In genomic region chr5:150589791-150590601, GRCh38 we compare ENCODE assay signal across 9 cellular contexts. TPM values are rescaled to one million over a fixed set of nuclear protein-coding genes. Genes with fewer than 3 reads are reported as not detected.
DNase-seq lines count a peak whose midpoint lies in the region; ATAC-seq and TF ChIP-seq lines count a peak whose summit lies in the region.
"Had no signal": no experiment of that assay in that cellular context is flagged by ENCODE, and none has a peak within 500 bp of the region (broad histone marks: within the 10 kb centered on the region; RNA-seq: fewer than 3 reads in every experiment).

No MANE protein-coding gene starts in this region.

- ATAC-seq in GM21360 (IDR thresholded peaks at IDR 0.05; ENCODE audit: unreplicated experiment) (peak; percentile 66), left cardiac atrium (peak; percentile 75 to 76)

- H3K36me3 ChIP-seq in spleen: no peaks in the 10 kb centered on the region

- no peaks in the 10 kb centered on the region for H3K9me3 Mint-ChIP-seq in activated CD4-positive, alpha-beta T cell treated with anti-CD3 and anti-CD28 coated beads, Interleukin-2, amount 10 ng/mL, durations not matched to agents 7 days and 5 days
- H3K9me3 Mint-ChIP-seq: stimulated activated naive CD8-positive, alpha-beta T cell treated with anti-CD3 and anti-CD28 coated beads, Interleukin-15, Interleukin-2, amounts not matched to agents 100 ng/mL and 50 ng/mL, for 24 hours had no signal

- no peak overlapping the region for H3K4me3 Mint-ChIP-seq in activated CD4-positive, alpha-beta T cell treated with anti-CD3 and anti-CD28 coated beads, Interleukin-2, amount 10 ng/mL, durations not matched to agents 7 days and 5 days
- H3K4me3 Mint-ChIP-seq: stimulated activated naive CD8-positive, alpha-beta T cell treated with anti-CD3 and anti-CD28 coated beads, Interleukin-15, Interleukin-2, amounts not matched to agents 100 ng/mL and 50 ng/mL, for 24 hours had no signal

- H3K36me3 Mint-ChIP-seq in activated CD4-positive, alpha-beta T cell treated with anti-CD3 and anti-CD28 coated beads, Interleukin-2, amount 10 ng/mL, durations not matched to agents 7 days and 5 days (ENCODE audit: low read depth): no peaks in the 10 kb centered on the region

- DNase-seq in RPMI8226 (peak; percentile 41), left cardiac atrium (peak; percentile 84), spleen (peak; percentile 69), CD1c-positive myeloid dendritic cell (ENCODE audit: extremely low spot score) (no peak), NCI-H1105 (lab: John Stamatoyannopoulos, UW) (no peak)
- DNase-seq in activated naive CD4-positive, alpha-beta T cell (lab: John Stamatoyannopoulos, UW): no peak
- no peak for DNase-seq in activated CD4-positive, alpha-beta T cell treated with anti-CD3 and anti-CD28 coated beads, Interleukin-2, amount 10 ng/mL, durations not matched to agents 7 days and 5 days

- peak in 8 of 11 experiments; percentile 6 to 56 (median 36) for TF ChIP-seq CTCF in spleen (IDR thresholded peaks at IDR 0.05 in 8 of 11, conservative IDR thresholded peaks at IDR 0.05 in 3 of 11)

- H3K4me1 Mint-ChIP-seq in activated CD4-positive, alpha-beta T cell treated with anti-CD3 and anti-CD28 coated beads, Interleukin-2, amount 10 ng/mL, durations not matched to agents 7 days and 5 days: no peaks in the 10 kb centered on the region

- no peaks in the 10 kb centered on the region for H3K27me3 ChIP-seq in spleen (replicated peaks in 1 of 7)

- CTCF ChIA-PET in activated CD4-positive, alpha-beta T cell treated with anti-CD3 and anti-CD28 coated beads, Interleukin-2, amount 10 ng/mL, durations not matched to agents 7 days and 5 days (lab: Charles Lee): no interaction called here

- no peak overlapping the region for H3K27ac Mint-ChIP-seq in activated CD4-positive, alpha-beta T cell treated with anti-CD3 and anti-CD28 coated beads, Interleukin-2, amount 10 ng/mL, durations not matched to agents 7 days and 5 days
- H3K27ac Mint-ChIP-seq: stimulated activated naive CD8-positive, alpha-beta T cell treated with anti-CD3 and anti-CD28 coated beads, Interleukin-15, Interleukin-2, amounts not matched to agents 100 ng/mL and 50 ng/mL, for 24 hours had no signal

- H3K4me1 ChIP-seq in spleen: peaks cover 0 to 28% (median 17%) of the 10 kb centered on the region in 6 donors

- H3K9me3 ChIP-seq in spleen: no peaks in the 10 kb centered on the region

- TF ChIP-seq POLR2A in spleen (IDR thresholded peaks at IDR 0.05): no peak

- H3K27ac ChIP-seq in spleen: peak overlapping the region in 4 of 8 donors; percentile 20 to 54 (median 42)

- intact Hi-C loops in left cardiac atrium (cut with DNase I) (loop anchor here in 1 of 2 donors (2.0 kb wide), 1 partner anchor 67 kb away; no protein-coding TSS in a partner anchor), spleen (cut with DNase I; ENCODE audit: low total_unique reads) (no loop called here)

- POLR2A ChIA-PET in activated CD4-positive, alpha-beta T cell treated with anti-CD3 and anti-CD28 coated beads, Interleukin-2, amount 10 ng/mL, durations not matched to agents 7 days and 5 days (lab: Charles Lee): no interaction called here

- H3K4me3 ChIP-seq in spleen: no peak overlapping the region

- H3K27me3 Mint-ChIP-seq in activated CD4-positive, alpha-beta T cell treated with anti-CD3 and anti-CD28 coated beads, Interleukin-2, amount 10 ng/mL, durations not matched to agents 7 days and 5 days: no peaks in the 10 kb centered on the region
- H3K27me3 Mint-ChIP-seq: stimulated activated naive CD8-positive, alpha-beta T cell treated with anti-CD3 and anti-CD28 coated beads, Interleukin-15, Interleukin-2, amounts not matched to agents 100 ng/mL and 50 ng/mL, for 24 hours had no signal

- 66 to 81% (median 74%) methylated on average over 11 to 12 of the region's 12 CpGs for WGBS in spleen, 5 donors

RNA-seq across cellular contexts. Expression of gene SYNPO, which starts 50.5 kb away (rescaled TPM):
- total RNA-seq in left cardiac atrium: 100 to 1,000 TPM; 503 to 769 TPM
- 100 to 1,000 TPM in 2 of 7 donors, 10 to 100 TPM in 5; 38.9 to 133 (median 68.9) TPM for total RNA-seq in spleen
- 10 to 100 TPM in 1 of 3 donors, 1 to 10 TPM in 2; 6.9 to 28.0 (median 9.3) TPM for polyA plus RNA-seq in spleen
- under 1 TPM; 0.05 to 0.08 TPM for total RNA-seq in activated CD4-positive, alpha-beta T cell treated with anti-CD3 and anti-CD28 coated beads, Interleukin-2, amount 10 ng/mL, durations not matched to agents 7 days and 5 days

Comparison
In these comparisons a context has a peak if more than half of its experiments do, and no peak if none do; other contexts are left out.
1. DNase-seq: peak in RPMI8226 (single experiment), left cardiac atrium (single experiment) and spleen (single experiment); none in CD1c-positive myeloid dendritic cell (single experiment), activated naive CD4-positive, alpha-beta T cell (0 of 4), activated CD4-positive, alpha-beta T cell treated with anti-CD3 and anti-CD28 coated beads, Interleukin-2, amount 10 ng/mL, durations not matched to agents 7 days and 5 days (single experiment) and NCI-H1105 (single experiment).
2. RNA of gene SYNPO, which starts 50.5 kb away (total RNA-seq): 503 to 769 TPM in left cardiac atrium and 38.9 to 133 TPM in spleen; 0.05 to 0.08 TPM in activated CD4-positive, alpha-beta T cell treated with anti-CD3 and anti-CD28 coated beads, Interleukin-2, amount 10 ng/mL, durations not matched to agents 7 days and 5 days; every median in the first group is over 10 times any median in the second.